In genomic region chr2:241546771-241547498, GRCh38 we compare ENCODE assay signal across 1 cellular context.
TF ChIP-seq lines count a peak whose summit lies in the region.

No MANE protein-coding gene starts in this region.

TF ChIP-seq in GM23338, 12 proteins besides CTCF, POLR2A, EP300 and RAD21 (continued from another document):
- TF ChIP-seq, protein P1, sequence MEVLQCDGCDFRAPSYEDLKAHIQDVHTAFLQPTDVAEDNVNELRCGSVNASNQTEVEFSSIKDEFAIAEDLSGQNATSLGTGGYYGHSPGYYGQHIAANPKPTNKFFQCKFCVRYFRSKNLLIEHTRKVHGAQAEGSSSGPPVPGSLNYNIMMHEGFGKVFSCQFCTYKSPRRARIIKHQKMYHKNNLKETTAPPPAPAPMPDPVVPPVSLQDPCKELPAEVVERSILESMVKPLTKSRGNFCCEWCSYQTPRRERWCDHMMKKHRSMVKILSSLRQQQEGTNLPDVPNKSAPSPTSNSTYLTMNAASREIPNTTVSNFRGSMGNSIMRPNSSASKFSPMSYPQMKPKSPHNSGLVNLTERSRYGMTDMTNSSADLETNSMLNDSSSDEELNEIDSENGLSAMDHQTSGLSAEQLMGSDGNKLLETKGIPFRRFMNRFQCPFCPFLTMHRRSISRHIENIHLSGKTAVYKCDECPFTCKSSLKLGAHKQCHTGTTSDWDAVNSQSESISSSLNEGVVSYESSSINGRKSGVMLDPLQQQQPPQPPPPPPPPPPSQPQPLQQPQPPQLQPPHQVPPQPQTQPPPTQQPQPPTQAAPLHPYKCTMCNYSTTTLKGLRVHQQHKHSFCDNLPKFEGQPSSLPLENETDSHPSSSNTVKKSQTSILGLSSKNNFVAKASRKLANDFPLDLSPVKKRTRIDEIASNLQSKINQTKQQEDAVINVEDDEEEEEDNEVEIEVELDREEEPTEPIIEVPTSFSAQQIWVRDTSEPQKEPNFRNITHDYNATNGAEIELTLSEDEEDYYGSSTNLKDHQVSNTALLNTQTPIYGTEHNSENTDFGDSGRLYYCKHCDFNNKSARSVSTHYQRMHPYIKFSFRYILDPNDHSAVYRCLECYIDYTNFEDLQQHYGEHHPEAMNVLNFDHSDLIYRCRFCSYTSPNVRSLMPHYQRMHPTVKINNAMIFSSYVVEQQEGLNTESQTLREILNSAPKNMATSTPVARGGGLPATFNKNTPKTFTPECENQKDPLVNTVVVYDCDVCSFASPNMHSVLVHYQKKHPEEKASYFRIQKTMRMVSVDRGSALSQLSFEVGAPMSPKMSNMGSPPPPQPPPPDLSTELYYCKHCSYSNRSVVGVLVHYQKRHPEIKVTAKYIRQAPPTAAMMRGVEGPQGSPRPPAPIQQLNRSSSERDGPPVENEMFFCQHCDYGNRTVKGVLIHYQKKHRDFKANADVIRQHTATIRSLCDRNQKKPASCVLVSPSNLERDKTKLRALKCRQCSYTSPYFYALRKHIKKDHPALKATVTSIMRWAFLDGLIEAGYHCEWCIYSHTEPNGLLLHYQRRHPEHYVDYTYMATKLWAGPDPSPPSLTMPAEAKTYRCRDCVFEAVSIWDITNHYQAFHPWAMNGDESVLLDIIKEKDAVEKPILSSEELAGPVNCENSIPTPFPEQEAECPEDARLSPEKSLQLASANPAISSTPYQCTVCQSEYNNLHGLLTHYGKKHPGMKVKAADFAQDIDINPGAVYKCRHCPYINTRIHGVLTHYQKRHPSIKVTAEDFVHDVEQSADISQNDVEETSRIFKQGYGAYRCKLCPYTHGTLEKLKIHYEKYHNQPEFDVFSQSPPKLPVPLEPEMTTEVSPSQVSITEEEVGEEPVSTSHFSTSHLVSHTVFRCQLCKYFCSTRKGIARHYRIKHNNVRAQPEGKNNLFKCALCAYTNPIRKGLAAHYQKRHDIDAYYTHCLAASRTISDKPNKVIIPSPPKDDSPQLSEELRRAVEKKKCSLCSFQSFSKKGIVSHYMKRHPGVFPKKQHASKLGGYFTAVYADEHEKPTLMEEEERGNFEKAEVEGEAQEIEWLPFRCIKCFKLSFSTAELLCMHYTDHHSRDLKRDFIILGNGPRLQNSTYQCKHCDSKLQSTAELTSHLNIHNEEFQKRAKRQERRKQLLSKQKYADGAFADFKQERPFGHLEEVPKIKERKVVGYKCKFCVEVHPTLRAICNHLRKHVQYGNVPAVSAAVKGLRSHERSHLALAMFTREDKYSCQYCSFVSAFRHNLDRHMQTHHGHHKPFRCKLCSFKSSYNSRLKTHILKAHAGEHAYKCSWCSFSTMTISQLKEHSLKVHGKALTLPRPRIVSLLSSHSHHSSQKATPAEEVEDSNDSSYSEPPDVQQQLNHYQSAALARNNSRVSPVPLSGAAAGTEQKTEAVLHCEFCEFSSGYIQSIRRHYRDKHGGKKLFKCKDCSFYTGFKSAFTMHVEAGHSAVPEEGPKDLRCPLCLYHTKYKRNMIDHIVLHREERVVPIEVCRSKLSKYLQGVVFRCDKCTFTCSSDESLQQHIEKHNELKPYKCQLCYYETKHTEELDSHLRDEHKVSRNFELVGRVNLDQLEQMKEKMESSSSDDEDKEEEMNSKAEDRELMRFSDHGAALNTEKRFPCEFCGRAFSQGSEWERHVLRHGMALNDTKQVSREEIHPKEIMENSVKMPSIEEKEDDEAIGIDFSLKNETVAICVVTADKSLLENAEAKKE (CRISPR knock-in tag; IDR thresholded peaks at IDR 0.05), result no peak
- no peak for TF ChIP-seq NANOG (IDR thresholded peaks at IDR 0.05; ENCODE audit: borderline replicate concordance)
